Comparison of ENCODE assay signal across 8 cellular contexts in the genomic region with DNA sequence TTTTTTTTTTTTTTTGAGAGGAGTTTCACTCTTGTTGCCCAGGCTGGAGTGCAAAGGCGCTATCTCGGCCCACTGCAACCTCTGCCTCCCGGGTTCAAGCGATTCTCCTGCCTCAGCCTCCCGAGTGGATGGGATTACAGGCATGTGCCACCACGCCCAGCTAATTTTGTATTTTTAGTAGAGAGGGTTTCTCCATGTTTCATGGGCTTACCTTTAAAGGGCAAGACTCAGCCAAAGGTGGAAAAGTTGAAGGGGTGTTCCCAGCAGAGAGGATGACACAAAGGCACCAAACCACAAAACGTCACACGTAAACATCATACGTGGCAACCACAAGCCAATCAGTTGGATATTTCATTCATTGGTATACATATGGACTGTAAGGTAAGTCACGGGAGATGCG. TPM values are rescaled to one million over a fixed set of nuclear protein-coding genes. Genes with fewer than 3 reads are reported as not detected.
DNase-seq lines count a peak whose midpoint lies in the region; ATAC-seq and TF ChIP-seq lines count a peak whose summit lies in the region.
"Not testable (repeated sequence)": the region's sequence is repeated elsewhere in the genome, so short reads cannot be mapped to it uniquely, and the experiment has no call there.

No MANE protein-coding gene starts in this region.

- not testable (repeated sequence) for ATAC-seq in RWPE2 (ENCODE audit: low read depth)
- ATAC-seq in activated CD8-positive, alpha-beta T cell treated with anti-CD3 and anti-CD28 coated beads, Interleukin-2, amount 10 ng/mL, durations not matched to agents 7 days and 5 days, result peak; percentile 4

- H3K9me3 Mint-ChIP-seq in activated CD8-positive, alpha-beta T cell treated with anti-CD3 and anti-CD28 coated beads, Interleukin-2, amount 10 ng/mL, durations not matched to agents 7 days and 5 days (ENCODE audit: insufficient read depth); activated naive CD8-positive, alpha-beta T cell (ENCODE audit: low read depth); nephron; type B pancreatic cell: not testable (repeated sequence)

- DNase-seq in GM06990 (ENCODE audit: extremely low read depth, insufficient read length); RWPE2 (ENCODE audit: low spot score); type B pancreatic cell (ENCODE audit: extremely low spot score, unreplicated experiment): not testable (repeated sequence)
- peak; percentile 64 for DNase-seq in activated CD8-positive, alpha-beta T cell treated with anti-CD3 and anti-CD28 coated beads, Interleukin-2, amount 10 ng/mL, durations not matched to agents 7 days and 5 days
- peak; percentile 5 to 54 (median 47) for DNase-seq in stimulated activated CD4-positive, alpha-beta T cell treated with anti-CD3 and anti-CD28 coated beads, TNF-alpha, amount 100 ng/mL, for 24 hours (ENCODE audit: low read depth in 3 of 3)

- POLR2A ChIA-PET in activated CD8-positive, alpha-beta T cell treated with anti-CD3 and anti-CD28 coated beads, Interleukin-2, amount 10 ng/mL, durations not matched to agents 7 days and 5 days (lab: Charles Lee), result interaction anchor here (0.6 to 4.0 kb wide), 10 partner anchors 10 to 296 kb away, joined by 3 to 93 read pairs (median 5); a partner anchor contains a TSS

- peak overlapping the region; percentile 97 for H3K27ac Mint-ChIP-seq in activated CD8-positive, alpha-beta T cell treated with anti-CD3 and anti-CD28 coated beads, Interleukin-2, amount 10 ng/mL, durations not matched to agents 7 days and 5 days
- peak overlapping the region; percentile 96 for H3K27ac Mint-ChIP-seq in activated naive CD8-positive, alpha-beta T cell
- H3K27ac Mint-ChIP-seq in nephron, result peak overlapping the region; percentile 76 to 97 (median 91)
- H3K27ac Mint-ChIP-seq in type B pancreatic cell, result peak overlapping the region; percentile 91

- H3K36me3 Mint-ChIP-seq in activated CD8-positive, alpha-beta T cell treated with anti-CD3 and anti-CD28 coated beads, Interleukin-2, amount 10 ng/mL, durations not matched to agents 7 days and 5 days (ENCODE audit: low read depth), result peaks cover 56% of the 10 kb centered on the region
- peaks cover 18% of the 10 kb centered on the region for H3K36me3 Mint-ChIP-seq in activated naive CD8-positive, alpha-beta T cell
- not testable (repeated sequence) for H3K36me3 Mint-ChIP-seq in nephron (ENCODE audit: low read depth); type B pancreatic cell

- CTCF ChIA-PET in activated CD8-positive, alpha-beta T cell treated with anti-CD3 and anti-CD28 coated beads, Interleukin-2, amount 10 ng/mL, durations not matched to agents 7 days and 5 days (lab: Charles Lee), result interaction anchor here (2.1 kb wide), 1 partner anchor 110 kb away, joined by 7 read pairs; no protein-coding TSS in a partner anchor

- peak overlapping the region; percentile 83 for H3K4me3 Mint-ChIP-seq in activated CD8-positive, alpha-beta T cell treated with anti-CD3 and anti-CD28 coated beads, Interleukin-2, amount 10 ng/mL, durations not matched to agents 7 days and 5 days
- peak overlapping the region; percentile 92 for H3K4me3 Mint-ChIP-seq in activated naive CD8-positive, alpha-beta T cell
- peak overlapping the region; percentile 80 to 88 (median 84) for H3K4me3 Mint-ChIP-seq in nephron
- H3K4me3 Mint-ChIP-seq in type B pancreatic cell, result peak overlapping the region; percentile 71

- H3K36me3 ChIP-seq in GM06990 (ENCODE audit: control insufficient read depth, insufficient read depth, low read length); RWPE2 (ENCODE audit: low read depth); esophagus (ENCODE audit: control insufficient read depth in 2 of 2, insufficient read depth in 2 of 2, low read length in 1 of 2): not testable (repeated sequence)

- H3K4me1 Mint-ChIP-seq in activated CD8-positive, alpha-beta T cell treated with anti-CD3 and anti-CD28 coated beads, Interleukin-2, amount 10 ng/mL, durations not matched to agents 7 days and 5 days (ENCODE audit: low read depth), result peaks cover 55% of the 10 kb centered on the region
- H3K4me1 Mint-ChIP-seq in activated naive CD8-positive, alpha-beta T cell (ENCODE audit: low read depth), result peaks cover 47% of the 10 kb centered on the region
- H3K4me1 Mint-ChIP-seq in nephron; type B pancreatic cell (ENCODE audit: unreplicated experiment): not testable (repeated sequence)

- H3K4me3 ChIP-seq in GM06990 (replicated peaks; ENCODE audit: low read depth, low read length), result peak overlapping the region; percentile 87
- not testable (repeated sequence) for H3K4me3 ChIP-seq in RWPE2 (ENCODE audit: severe bottlenecking); esophagus (ENCODE audit: low read depth in 1 of 2, low read length in 2 of 2)

- not testable (repeated sequence) for TF ChIP-seq CTCF in GM06990 (IDR thresholded peaks at IDR 0.05; ENCODE audit: insufficient read depth, low read length, poor library complexity, severe bottlenecking); RWPE2 (IDR thresholded peaks at IDR 0.05; ENCODE audit: poor library complexity, severe bottlenecking); nephron (IDR thresholded peaks at IDR 0.05; ENCODE audit: unreplicated experiment in 3 of 3); type B pancreatic cell (conservative IDR thresholded peaks at IDR 0.05)

- WGBS in esophagus, 2 donors, result 71 to 72% methylated on average over 11 of the region's 11 CpGs

- H3K27me3 Mint-ChIP-seq in activated CD8-positive, alpha-beta T cell treated with anti-CD3 and anti-CD28 coated beads, Interleukin-2, amount 10 ng/mL, durations not matched to agents 7 days and 5 days (ENCODE audit: low read depth); activated naive CD8-positive, alpha-beta T cell; nephron (ENCODE audit: low read depth); type B pancreatic cell: not testable (repeated sequence)

- H3K9me3 ChIP-seq in RWPE2 (ENCODE audit: severe bottlenecking); esophagus (ENCODE audit: control insufficient read depth in 2 of 2, insufficient read depth in 1 of 2, low read depth in 1 of 2, low read length in 1 of 2): not testable (repeated sequence)

- not testable (repeated sequence) for H3K4me1 ChIP-seq in RWPE2 (ENCODE audit: insufficient read depth, poor library complexity, severe bottlenecking); esophagus (ENCODE audit: control insufficient read depth in 2 of 2, insufficient read depth in 2 of 2, low read length in 1 of 2)

- H3K27ac ChIP-seq in RWPE2 (ENCODE audit: poor library complexity, severe bottlenecking), result peak overlapping the region; percentile 74
- H3K27ac ChIP-seq in esophagus (ENCODE audit: low read depth in 2 of 2, low read length in 1 of 2), result peak overlapping the region; percentile 54 to 97

- H3K27me3 ChIP-seq in GM06990 (replicated peaks; ENCODE audit: control insufficient read depth, insufficient read depth, low read length); RWPE2 (ENCODE audit: insufficient read depth, poor library complexity, severe bottlenecking); esophagus (ENCODE audit: control insufficient read depth in 1 of 2, insufficient read depth in 2 of 2, low read length in 2 of 2): not testable (repeated sequence)

RNA-seq across cellular contexts. Expression of a gene that starts 1.1 kb away (rescaled TPM):
- total RNA-seq in activated CD8-positive, alpha-beta T cell treated with anti-CD3 and anti-CD28 coated beads, Interleukin-2, amount 10 ng/mL, durations not matched to agents 7 days and 5 days, result 10 to 100 TPM; 93.4 to 94.8 TPM
- 10 to 100 TPM; 24.5 to 55.4 TPM for polyA plus RNA-seq in esophagus
- 18.9 and 20.7 TPM in 2 replicates for total RNA-seq in type B pancreatic cell (ENCODE audit: low replicate concordance)

RNA-seq across cellular contexts. Expression of a gene that starts 52.8 kb away (rescaled TPM):
- total RNA-seq in activated CD8-positive, alpha-beta T cell treated with anti-CD3 and anti-CD28 coated beads, Interleukin-2, amount 10 ng/mL, durations not matched to agents 7 days and 5 days, result 10 to 100 TPM; 13.5 to 15.1 TPM
- 1 to 10 TPM; 2.0 to 2.1 TPM for polyA plus RNA-seq in esophagus
- total RNA-seq in type B pancreatic cell (ENCODE audit: low replicate concordance), result 8.2 and 11.8 TPM in 2 replicates

RNA-seq across cellular contexts. Expression of a gene that starts 53.0 kb away (rescaled TPM):
- total RNA-seq in activated CD8-positive, alpha-beta T cell treated with anti-CD3 and anti-CD28 coated beads, Interleukin-2, amount 10 ng/mL, durations not matched to agents 7 days and 5 days, result 1 to 10 TPM; 2.3 to 2.6 TPM
- polyA plus RNA-seq in esophagus, result 10 to 100 TPM in 1 of 2 donors, 1 to 10 TPM in 1; 9.8 to 15.9 TPM
- 11.4 and 18.1 TPM in 2 replicates for total RNA-seq in type B pancreatic cell (ENCODE audit: low replicate concordance)
